In genomic region chr6:136822379-136823127, GRCh38 we compare ENCODE assay signal across 8 cellular contexts.
DNase-seq lines count a peak whose midpoint lies in the region; ATAC-seq lines count a peak whose summit lies in the region.

Gene PEX7 (plus strand): TSS chr6:136822592. CDS start chr6:136822666, 74 bp downstream.

- DNase-seq in AML-193 (lab: John Stamatoyannopoulos, UW) (peak; percentile 89 to 93), NCI-H226 (peak; percentile 84), cerebellar cortex (ENCODE audit: low spot score) (peak; percentile 94), islet precursor cell (peak; percentile 95)
- DNase-seq in stimulated activated CD4-positive, alpha-beta T cell treated with anti-CD3 and anti-CD28 coated beads, Interleukin-12 subunit alpha, Interleukin-12 subunit beta, amount 100 ng/mL, for 4 hours, result peak; percentile 80

- ATAC-seq in GM19025 (IDR thresholded peaks at IDR 0.05; ENCODE audit: low read depth, unreplicated experiment), result peak; percentile 97
- peak; percentile 97 for ATAC-seq in HG03280 (IDR thresholded peaks at IDR 0.05; ENCODE audit: unreplicated experiment)
- ATAC-seq in activated CD4-positive, CD25-positive, alpha-beta regulatory T cell treated with anti-CD3 and anti-CD28 coated beads, Interleukin-2, amount 50 U/mL, for 24 hours, result peak; percentile 96

Comparison
In these comparisons a context has a peak if more than half of its experiments do, and no peak if none do; other contexts are left out.
1. Peak in every context shown above with its lines: DNase-seq and ATAC-seq.